ENCODE assay signal across 12 cellular contexts in genomic region chr2:42135381-42136312, GRCh38. TPM values are rescaled to one million over a fixed set of nuclear protein-coding genes. Genes with fewer than 3 reads are reported as not detected.
DNase-seq lines count a peak whose midpoint lies in the region; ATAC-seq and TF ChIP-seq lines count a peak whose summit lies in the region.
"Had no signal": no experiment of that assay in that cellular context is flagged by ENCODE, and none has a peak within 500 bp of the region (broad histone marks: within the 10 kb centered on the region; RNA-seq: fewer than 3 reads in every experiment).

No MANE protein-coding gene starts in this region.

- H3K36me3 ChIP-seq in osteoblast (ENCODE audit: insufficient read depth, low read length), result no peaks in the 10 kb centered on the region
- H3K36me3 ChIP-seq: WERI-Rb-1 had no signal

- no peaks in the 10 kb centered on the region for H4K20me1 ChIP-seq in osteoblast (ENCODE audit: insufficient read depth, low read length)

- H3K4me3 ChIP-seq in osteoblast (ENCODE audit: insufficient read depth, low read length), result no peak overlapping the region

- H3K79me2 ChIP-seq in osteoblast (ENCODE audit: insufficient read depth, low read length), result no peaks in the 10 kb centered on the region

- ATAC-seq in activated CD8-positive, alpha-beta T cell treated with anti-CD3 and anti-CD28 coated beads, Interleukin-2, amount 10 ng/mL, durations not matched to agents 7 days and 5 days, result no peak
- ATAC-seq in GM19455 (IDR thresholded peaks at IDR 0.05; ENCODE audit: unreplicated experiment), result no peak
- ATAC-seq: sciatic nerve had no signal

- no peak for DNase-seq in activated CD4-positive, alpha-beta T cell treated with anti-CD3 and anti-CD28 coated beads, Interleukin-2, amount 10 ng/mL, durations not matched to agents 7 days and 5 days
- DNase-seq in activated CD4-positive, alpha-beta T cell treated with anti-CD3 and anti-CD28 coated beads for 1 hour, result no peak
- peak; percentile 75 for DNase-seq in MV-4-11 (lab: John Stamatoyannopoulos, UW)
- DNase-seq in activated CD8-positive, alpha-beta T cell treated with anti-CD3 and anti-CD28 coated beads, Interleukin-2, amount 10 ng/mL, durations not matched to agents 7 days and 5 days, result no peak
- no peak for DNase-seq in osteoblast (ENCODE audit: insufficient read length, low spot score, missing footprints)
- DNase-seq in SHP77 treated with DMSO at 0.1 percent for 48 hours (lab: John Stamatoyannopoulos, UW), result no peak
- no peak for DNase-seq in NCI-H510A treated with DMSO at 0.1 percent for 48 hours (lab: John Stamatoyannopoulos, UW)
- DNase-seq: amniotic stem cell, NCI-H1417 treated with DMSO at 0.1 percent for 48 hours, WERI-Rb-1 had no signal

- H3K36me3 Mint-ChIP-seq in activated CD4-positive, alpha-beta T cell treated with anti-CD3 and anti-CD28 coated beads, Interleukin-2, amount 10 ng/mL, durations not matched to agents 7 days and 5 days (ENCODE audit: low read depth), result peaks cover 6% of the 10 kb centered on the region
- H3K36me3 Mint-ChIP-seq in activated CD8-positive, alpha-beta T cell treated with anti-CD3 and anti-CD28 coated beads, Interleukin-2, amount 10 ng/mL, durations not matched to agents 7 days and 5 days (ENCODE audit: low read depth), result peaks cover 3% of the 10 kb centered on the region

- H2AFZ ChIP-seq in osteoblast (ENCODE audit: low read length), result no peak overlapping the region

- no peaks in the 10 kb centered on the region for H3K27me3 ChIP-seq in osteoblast (ENCODE audit: insufficient read depth, low read length)

- H3K4me2 ChIP-seq in osteoblast (ENCODE audit: insufficient read depth, low read length), result no peak overlapping the region

- no peaks in the 10 kb centered on the region for H3K9me3 ChIP-seq in osteoblast (ENCODE audit: low read depth, low read length)

- no peak for TF ChIP-seq CTCF in osteoblast (IDR thresholded peaks at IDR 0.05; ENCODE audit: extremely low read depth, low read depth, low read length)

- H3K4me1 ChIP-seq in osteoblast (ENCODE audit: insufficient read depth, low read length), result peaks cover 66% of the 10 kb centered on the region

- CTCF ChIA-PET in activated CD4-positive, alpha-beta T cell treated with anti-CD3 and anti-CD28 coated beads, Interleukin-2, amount 10 ng/mL, durations not matched to agents 7 days and 5 days (lab: Charles Lee), result interaction anchor here (0.6 to 3.5 kb wide), 8 partner anchors 10 to 101 kb away, joined by 3 to 19 read pairs (median 4); no protein-coding TSS in a partner anchor
- CTCF ChIA-PET in activated CD8-positive, alpha-beta T cell treated with anti-CD3 and anti-CD28 coated beads, Interleukin-2, amount 10 ng/mL, durations not matched to agents 7 days and 5 days (lab: Charles Lee), result interaction anchor here (0.6 to 3.4 kb wide), 17 partner anchors 10 to 266 kb away, joined by 3 to 22 read pairs (median 4); no protein-coding TSS in a partner anchor

- no peaks in the 10 kb centered on the region for H3K27me3 Mint-ChIP-seq in activated CD4-positive, alpha-beta T cell treated with anti-CD3 and anti-CD28 coated beads, Interleukin-2, amount 10 ng/mL, durations not matched to agents 7 days and 5 days
- no peaks in the 10 kb centered on the region for H3K27me3 Mint-ChIP-seq in activated CD8-positive, alpha-beta T cell treated with anti-CD3 and anti-CD28 coated beads, Interleukin-2, amount 10 ng/mL, durations not matched to agents 7 days and 5 days (ENCODE audit: low read depth)

- peak overlapping the region; percentile 42 for H3K4me3 Mint-ChIP-seq in activated CD4-positive, alpha-beta T cell treated with anti-CD3 and anti-CD28 coated beads, Interleukin-2, amount 10 ng/mL, durations not matched to agents 7 days and 5 days
- H3K4me3 Mint-ChIP-seq in activated CD8-positive, alpha-beta T cell treated with anti-CD3 and anti-CD28 coated beads, Interleukin-2, amount 10 ng/mL, durations not matched to agents 7 days and 5 days, result peak overlapping the region; percentile 9

- peaks cover 79% of the 10 kb centered on the region for H3K4me1 Mint-ChIP-seq in activated CD4-positive, alpha-beta T cell treated with anti-CD3 and anti-CD28 coated beads, Interleukin-2, amount 10 ng/mL, durations not matched to agents 7 days and 5 days
- peaks cover 81% of the 10 kb centered on the region for H3K4me1 Mint-ChIP-seq in activated CD8-positive, alpha-beta T cell treated with anti-CD3 and anti-CD28 coated beads, Interleukin-2, amount 10 ng/mL, durations not matched to agents 7 days and 5 days (ENCODE audit: low read depth)

- peak overlapping the region; percentile 91 for H3K27ac Mint-ChIP-seq in activated CD4-positive, alpha-beta T cell treated with anti-CD3 and anti-CD28 coated beads, Interleukin-2, amount 10 ng/mL, durations not matched to agents 7 days and 5 days
- H3K27ac Mint-ChIP-seq in activated CD8-positive, alpha-beta T cell treated with anti-CD3 and anti-CD28 coated beads, Interleukin-2, amount 10 ng/mL, durations not matched to agents 7 days and 5 days, result peak overlapping the region; percentile 91

- peak overlapping the region; percentile 62 for H3K27ac ChIP-seq in osteoblast (ENCODE audit: low read depth, low read length)
- H3K27ac ChIP-seq: WERI-Rb-1 had no signal

- POLR2A ChIA-PET in activated CD4-positive, alpha-beta T cell treated with anti-CD3 and anti-CD28 coated beads, Interleukin-2, amount 10 ng/mL, durations not matched to agents 7 days and 5 days (lab: Charles Lee), result interaction anchor here (0.5 to 1.1 kb wide), 3 partner anchors 30 to 437 kb away, joined by 4 to 5 read pairs (median 4); no protein-coding TSS in a partner anchor
- POLR2A ChIA-PET in activated CD8-positive, alpha-beta T cell treated with anti-CD3 and anti-CD28 coated beads, Interleukin-2, amount 10 ng/mL, durations not matched to agents 7 days and 5 days (lab: Charles Lee), result interaction anchor here (1.0 to 2.5 kb wide), 7 partner anchors 9 to 36 kb away, joined by 3 to 15 read pairs (median 3); no protein-coding TSS in a partner anchor

- H3K9me3 Mint-ChIP-seq in activated CD4-positive, alpha-beta T cell treated with anti-CD3 and anti-CD28 coated beads, Interleukin-2, amount 10 ng/mL, durations not matched to agents 7 days and 5 days, result no peaks in the 10 kb centered on the region
- no peaks in the 10 kb centered on the region for H3K9me3 Mint-ChIP-seq in activated CD8-positive, alpha-beta T cell treated with anti-CD3 and anti-CD28 coated beads, Interleukin-2, amount 10 ng/mL, durations not matched to agents 7 days and 5 days (ENCODE audit: insufficient read depth)

RNA-seq across cellular contexts. Expression of gene EML4, which starts 33.5 kb away (rescaled TPM):
- total RNA-seq in activated CD4-positive, alpha-beta T cell treated with anti-CD3 and anti-CD28 coated beads, Interleukin-2, amount 10 ng/mL, durations not matched to agents 7 days and 5 days, result 10 to 100 TPM; 93.8 to 99.6 TPM
- 10 to 100 TPM; 88.0 to 89.7 TPM for total RNA-seq in activated CD8-positive, alpha-beta T cell treated with anti-CD3 and anti-CD28 coated beads, Interleukin-2, amount 10 ng/mL, durations not matched to agents 7 days and 5 days
- 91.9 and 94.9 TPM in 2 replicates for total RNA-seq in osteoblast
